In genomic region chr14:89540830-89541470, GRCh38 we compare ENCODE assay signal across 12 cellular contexts.
DNase-seq lines count a peak whose midpoint lies in the region; ATAC-seq and TF ChIP-seq lines count a peak whose summit lies in the region.
"Had no signal": no experiment of that assay in that cellular context is flagged by ENCODE, and none has a peak within 500 bp of the region (broad histone marks: within the 10 kb centered on the region; RNA-seq: fewer than 3 reads in every experiment).

No MANE protein-coding gene starts in this region.

- peaks cover 51% of the 10 kb centered on the region for H3K4me1 Mint-ChIP-seq in stimulated activated effector memory CD8-positive, alpha-beta T cell treated with anti-CD3 and anti-CD28 coated beads, Interleukin-12 subunit alpha, Interleukin-12 subunit beta, amount 100 ng/mL, for 72 hours

- no peak overlapping the region for H3K4me3 Mint-ChIP-seq in stimulated activated effector memory CD8-positive, alpha-beta T cell treated with anti-CD3 and anti-CD28 coated beads, Interleukin-12 subunit alpha, Interleukin-12 subunit beta, amount 100 ng/mL, for 72 hours
- H3K4me3 Mint-ChIP-seq: activated CD4-positive, alpha-beta memory T cell treated with anti-CD3 and anti-CD28 coated beads for 36 hours; activated naive CD4-positive, alpha-beta T cell treated with anti-CD3 and anti-CD28 coated beads, Interleukin-2, amount 10 ng/mL, durations not matched to agents 7 days and 5 days had no signal

- H3K27ac Mint-ChIP-seq in activated naive CD4-positive, alpha-beta T cell treated with anti-CD3 and anti-CD28 coated beads, Interleukin-2, amount 50 U/mL, for 72 hours = peak overlapping the region; percentile 17 to 39
- peak overlapping the region; percentile 44 for H3K27ac Mint-ChIP-seq in stimulated activated effector memory CD8-positive, alpha-beta T cell treated with anti-CD3 and anti-CD28 coated beads, Interleukin-12 subunit alpha, Interleukin-12 subunit beta, amount 100 ng/mL, for 72 hours
- H3K27ac Mint-ChIP-seq: activated CD4-positive, alpha-beta memory T cell treated with anti-CD3 and anti-CD28 coated beads for 36 hours; activated naive CD4-positive, alpha-beta T cell treated with anti-CD3 and anti-CD28 coated beads, Interleukin-2, amount 10 ng/mL, durations not matched to agents 7 days and 5 days had no signal

- peaks cover 0 to 23% of the 10 kb centered on the region in 2 donors for H3K36me3 Mint-ChIP-seq in activated naive CD4-positive, alpha-beta T cell treated with anti-CD3 and anti-CD28 coated beads, Interleukin-2, amount 50 U/mL, for 72 hours
- H3K36me3 Mint-ChIP-seq in stimulated activated effector memory CD8-positive, alpha-beta T cell treated with anti-CD3 and anti-CD28 coated beads, Interleukin-12 subunit alpha, Interleukin-12 subunit beta, amount 100 ng/mL, for 72 hours = peaks cover 8% of the 10 kb centered on the region

- H3K9me3 Mint-ChIP-seq in activated naive CD4-positive, alpha-beta T cell treated with anti-CD3 and anti-CD28 coated beads, Interleukin-2, amount 50 U/mL, for 72 hours = peaks cover 0 to 8% of the 10 kb centered on the region in 2 donors
- no peaks in the 10 kb centered on the region for H3K9me3 Mint-ChIP-seq in stimulated activated effector memory CD8-positive, alpha-beta T cell treated with anti-CD3 and anti-CD28 coated beads, Interleukin-12 subunit alpha, Interleukin-12 subunit beta, amount 100 ng/mL, for 72 hours
- H3K9me3 Mint-ChIP-seq: activated CD4-positive, alpha-beta memory T cell treated with anti-CD3 and anti-CD28 coated beads for 36 hours; activated naive CD4-positive, alpha-beta T cell treated with anti-CD3 and anti-CD28 coated beads, Interleukin-2, amount 10 ng/mL, durations not matched to agents 7 days and 5 days had no signal

- ATAC-seq in activated naive CD4-positive, alpha-beta T cell treated with anti-CD3 and anti-CD28 coated beads, Interleukin-2, amount 50 U/mL, for 72 hours = no peak
- ATAC-seq in SK-N-SH treated with all-trans-retinoic acid at 6 μM for 48 hours = peak; percentile 74
- ATAC-seq in stimulated activated effector memory CD8-positive, alpha-beta T cell treated with anti-CD3 and anti-CD28 coated beads, Interleukin-12 subunit alpha, Interleukin-12 subunit beta, amount 100 ng/mL, for 72 hours = no peak
- ATAC-seq in HG02870 (IDR thresholded peaks at IDR 0.05; ENCODE audit: unreplicated experiment) = no peak
- no peak for ATAC-seq in HG02840 (IDR thresholded peaks at IDR 0.05; ENCODE audit: low FRiP score, unreplicated experiment)
- no peak for ATAC-seq in GM18858 (IDR thresholded peaks at IDR 0.05; ENCODE audit: unreplicated experiment)

- DNase-seq in activated naive CD4-positive, alpha-beta T cell treated with anti-CD3 and anti-CD28 coated beads, Interleukin-2, amount 50 U/mL, for 72 hours (ENCODE audit: low spot score in 2 of 2) = no peak
- no peak for DNase-seq in activated naive CD4-positive, alpha-beta T cell treated with anti-CD3 and anti-CD28 coated beads, Interleukin-2, amount 50 U/mL, for 16 hours
- DNase-seq in fibroblast of peridontal ligament (ENCODE audit: extremely low read depth) = peak; percentile 83
- peak in 1 of 2 donors; percentile 45 for DNase-seq in stimulated activated effector memory CD8-positive, alpha-beta T cell treated with anti-CD3 and anti-CD28 coated beads, Interleukin-12 subunit alpha, Interleukin-12 subunit beta, amount 100 ng/mL, for 72 hours (ENCODE audit: low spot score in 2 of 2)
- DNase-seq: activated CD4-positive, alpha-beta memory T cell treated with anti-CD3 and anti-CD28 coated beads for 36 hours; activated naive CD4-positive, alpha-beta T cell treated with anti-CD3 and anti-CD28 coated beads, Interleukin-2, amount 10 ng/mL, durations not matched to agents 7 days and 5 days; NK-92 treated with Interleukin-12 subunit alpha and Interleukin-12 subunit beta, amount 100 ng/mL, for 24 hours; testis had no signal

TF ChIP-seq in SK-N-SH treated with all-trans-retinoic acid at 6 μM for 48 hours, 23 proteins besides CTCF, POLR2A, EP300 and RAD21:
- TF ChIP-seq ZNF70 (CRISPR knock-in tag; IDR thresholded peaks at IDR 0.05) (no peak), ZFP30 (CRISPR knock-in tag; IDR thresholded peaks at IDR 0.05) (no peak), TOX (CRISPR knock-in tag; IDR thresholded peaks at IDR 0.05; ENCODE audit: borderline replicate concordance) (0 out of 2 replicates have a peak, but pooled peaks have one; percentile 24), OSR1 (CRISPR knock-in tag; IDR thresholded peaks at IDR 0.05) (peak; percentile 80; the same call in 1 of the 2 replicates), GLIS3 (CRISPR knock-in tag; IDR thresholded peaks at IDR 0.05) (no peak), ZNF565 (CRISPR knock-in tag; conservative IDR thresholded peaks at IDR 0.05; ENCODE audit: low read depth) (no peak), CSRNP3 (CRISPR knock-in tag; IDR thresholded peaks at IDR 0.05) (no peak), ZFP3 (CRISPR knock-in tag; IDR thresholded peaks at IDR 0.05) (no peak), ZC3H10 (CRISPR knock-in tag; IDR thresholded peaks at IDR 0.05) (no peak)
